Comparison of ENCODE assay signal across 1 cellular context in genomic region chr15:83733206-83733605, GRCh38.
TF ChIP-seq lines count a peak whose summit lies in the region.

No MANE protein-coding gene starts in this region.

TF ChIP-seq in GM23338, 12 proteins besides CTCF, POLR2A, EP300 and RAD21 (continued from another document):
- TF ChIP-seq ZNF462 (CRISPR knock-in tag; IDR thresholded peaks at IDR 0.05) (no peak), CREB1 (CRISPR knock-in tag; IDR thresholded peaks at IDR 0.05; ENCODE audit: low read depth) (no peak), POLR2AphosphoS5 (IDR thresholded peaks at IDR 0.05; ENCODE audit: low read depth) (no peak), ZNF114 (CRISPR knock-in tag; IDR thresholded peaks at IDR 0.05) (no peak), STAT1 (IDR thresholded peaks at IDR 0.05; ENCODE audit: unreplicated experiment) (no peak)
